Comparison of ENCODE assay signal across 10 cellular contexts in genomic region chr1:39692152-39693064, GRCh38. TPM values are rescaled to one million over a fixed set of nuclear protein-coding genes. Genes with fewer than 3 reads are reported as not detected.
DNase-seq lines count a peak whose midpoint lies in the region; ATAC-seq and TF ChIP-seq lines count a peak whose summit lies in the region.
"Had no signal": no experiment of that assay in that cellular context is flagged by ENCODE, and none has a peak within 500 bp of the region (broad histone marks: within the 10 kb centered on the region; RNA-seq: fewer than 3 reads in every experiment).

No MANE protein-coding gene starts in this region.

- 18% methylated on average over 41 of the region's 56 CpGs for WGBS in hepatocyte (ENCODE audit: low lambda C conversion rate, missing lambda C conversion rate)

- no peaks in the 10 kb centered on the region for H3K9me3 ChIP-seq in WERI-Rb-1 (ENCODE audit: severe bottlenecking)
- no peaks in the 10 kb centered on the region for H3K9me3 ChIP-seq in hepatocyte (ENCODE audit: low read depth)
- no peaks in the 10 kb centered on the region for H3K9me3 ChIP-seq in skeletal muscle tissue (ENCODE audit: control insufficient read depth in 3 of 3, low read length in 3 of 3)

- peaks cover 13% of the 10 kb centered on the region for H3K4me1 ChIP-seq in hepatocyte (ENCODE audit: insufficient read depth)
- H3K4me1 ChIP-seq in skeletal muscle tissue (ENCODE audit: control insufficient read depth in 3 of 3, insufficient read depth in 3 of 3, low read length in 3 of 3): peaks cover 34 to 38% (median 37%) of the 10 kb centered on the region in 3 donors

- no peaks in the 10 kb centered on the region for H4K20me1 ChIP-seq in hepatocyte (ENCODE audit: insufficient read depth, poor library complexity, severe bottlenecking)

- H3K4me3 ChIP-seq in WERI-Rb-1 (ENCODE audit: low read depth, low read length) (peak overlapping the region; percentile 48), hepatocyte (no peak overlapping the region), skeletal muscle tissue (ENCODE audit: low read length in 3 of 3) (peak overlapping the region in 2 of 3 donors; percentile 58 to 70)

- no peak for ATAC-seq in HG02588 (IDR thresholded peaks at IDR 0.05; ENCODE audit: unreplicated experiment)

- no peaks in the 10 kb centered on the region for H3K9me2 ChIP-seq in hepatocyte (replicated peaks; ENCODE audit: insufficient read depth)

- no peak for TF ChIP-seq POLR2A in erythroblast (IDR thresholded peaks at IDR 0.05; ENCODE audit: low read length)

- peak overlapping the region in 2 of 3 donors; percentile 32 to 33 for H3K9ac ChIP-seq in skeletal muscle tissue (ENCODE audit: low read depth in 1 of 3, low read length in 3 of 3)

- H3K36me3 ChIP-seq in WERI-Rb-1: no peaks in the 10 kb centered on the region
- no peaks in the 10 kb centered on the region for H3K36me3 ChIP-seq in hepatocyte (replicated peaks; ENCODE audit: insufficient read depth, low read depth)
- no peaks in the 10 kb centered on the region for H3K36me3 ChIP-seq in skeletal muscle tissue (ENCODE audit: control insufficient read depth in 3 of 3, insufficient read depth in 3 of 3, low read length in 3 of 3)

- peak; percentile 52 for DNase-seq in NCI-H146 (lab: John Stamatoyannopoulos, UW)
- no peak for DNase-seq in NCI-H146 treated with DMSO at 0.1 percent for 48 hours (lab: John Stamatoyannopoulos, UW; ENCODE audit: unreplicated experiment)
- DNase-seq in WERI-Rb-1: no peak
- DNase-seq in hepatocyte (ENCODE audit: low spot score): no peak
- DNase-seq in LoVo (ENCODE audit: low spot score): no peak
- DNase-seq in erythroblast (lab: John Stamatoyannopoulos, UW): no peak
- DNase-seq: GOT3 had no signal

- no peaks in the 10 kb centered on the region for H3K79me2 ChIP-seq in hepatocyte

- H2AFZ ChIP-seq in hepatocyte: peak overlapping the region; percentile 52

- H3K27me3 ChIP-seq in WERI-Rb-1 (ENCODE audit: insufficient read depth, low read depth, severe bottlenecking): peaks cover 15% of the 10 kb centered on the region
- H3K27me3 ChIP-seq in hepatocyte: peaks cover 77% of the 10 kb centered on the region
- H3K27me3 ChIP-seq in skeletal muscle tissue (ENCODE audit: control insufficient read depth in 3 of 3, insufficient read depth in 3 of 3, low read length in 3 of 3): peaks cover 19 to 32% (median 24%) of the 10 kb centered on the region in 3 donors

- H3K27ac ChIP-seq in WERI-Rb-1 (no peak overlapping the region), hepatocyte (no peak overlapping the region), skeletal muscle tissue (ENCODE audit: low read depth, low read length) (no peak overlapping the region)

- H3K4me2 ChIP-seq in hepatocyte: peak overlapping the region; percentile 94

- TF ChIP-seq CTCF in WERI-Rb-1 (IDR thresholded peaks at IDR 0.05; ENCODE audit: low read depth, low read length) (no peak), hepatocyte (IDR thresholded peaks at IDR 0.05; ENCODE audit: poor library complexity) (no peak)

RNA-seq across cellular contexts. Expression of gene HPCAL4, which starts 1.2 kb away (rescaled TPM):
- total RNA-seq in hepatocyte (14.2 and 15.8 TPM in 2 replicates), skeletal muscle tissue (0.52 TPM)
- polyA plus RNA-seq in hepatocyte: 12.6 and 13.8 TPM in 2 replicates
- total RNA-seq: fibroblast of lung had no signal
- polyA plus RNA-seq: fibroblast of lung had no signal

RNA-seq across cellular contexts. Expression of gene NT5C1A, which starts 20.5 kb away (rescaled TPM):
- total RNA-seq in hepatocyte (2.1 and 5.1 TPM in 2 replicates), skeletal muscle tissue (11.0 TPM)
- polyA plus RNA-seq in hepatocyte: 1.0 and 1.8 TPM in 2 replicates
- total RNA-seq: fibroblast of lung had no signal
- polyA plus RNA-seq: fibroblast of lung had no signal

RNA-seq across cellular contexts. Expression of gene PPIE, which starts 46.3 kb away (rescaled TPM):
- total RNA-seq in hepatocyte (35.5 and 42.6 TPM in 2 replicates), skeletal muscle tissue (24.5 TPM)
- 61.2 and 77.3 TPM in 2 replicates for polyA plus RNA-seq in hepatocyte

RNA-seq across cellular contexts. Expression of gene HEYL, which starts 53.0 kb away (rescaled TPM):
- 9.0 and 10.9 TPM in 2 replicates for total RNA-seq in hepatocyte
- polyA plus RNA-seq in hepatocyte: 17.9 and 24.8 TPM in 2 replicates
- 11.0 TPM for total RNA-seq in skeletal muscle tissue
- total RNA-seq: fibroblast of lung had no signal
